ENCODE assay signal across 1 cellular context in genomic region chr1:160209656-160210046, GRCh38.
TF ChIP-seq lines count a peak whose summit lies in the region.

No MANE protein-coding gene starts in this region.

TF ChIP-seq in GM23338, 12 proteins besides CTCF, POLR2A, EP300 and RAD21 (continued from another document):
- TF ChIP-seq ZNF462 (CRISPR knock-in tag; IDR thresholded peaks at IDR 0.05) (no peak), ETS1 (IDR thresholded peaks at IDR 0.05) (no peak), STAT1 (IDR thresholded peaks at IDR 0.05; ENCODE audit: unreplicated experiment) (no peak), CREB1 (CRISPR knock-in tag; IDR thresholded peaks at IDR 0.05; ENCODE audit: low read depth) (no peak), NANOG (IDR thresholded peaks at IDR 0.05; ENCODE audit: borderline replicate concordance) (no peak), EZH2 (IDR thresholded peaks at IDR 0.05; ENCODE audit: low read depth, unreplicated experiment) (no peak), ZNF331 (CRISPR knock-in tag; IDR thresholded peaks at IDR 0.05; ENCODE audit: low read depth) (no peak), POLR2AphosphoS5 (IDR thresholded peaks at IDR 0.05; ENCODE audit: low read depth) (no peak), EZH2phosphoT487 (IDR thresholded peaks at IDR 0.05; ENCODE audit: unreplicated experiment) (no peak)
